Comparison of ENCODE assay signal across 20 cellular contexts in genomic region chr4:42608551-42608950, GRCh38. TPM values are rescaled to one million over a fixed set of nuclear protein-coding genes. Genes with fewer than 3 reads are reported as not detected.
DNase-seq lines count a peak whose midpoint lies in the region; ATAC-seq and TF ChIP-seq lines count a peak whose summit lies in the region.
"Had no signal": no experiment of that assay in that cellular context is flagged by ENCODE, and none has a peak within 500 bp of the region (broad histone marks: within the 10 kb centered on the region; RNA-seq: fewer than 3 reads in every experiment).

No MANE protein-coding gene starts in this region.

- peaks cover 38% of the 10 kb centered on the region for H3K4me1 ChIP-seq in psoas muscle
- peaks cover 10% of the 10 kb centered on the region for H3K4me1 ChIP-seq in MM.1S (ENCODE audit: low read length)

- H3K9me3 ChIP-seq in psoas muscle (no peaks in the 10 kb centered on the region), MM.1S (replicated peaks; ENCODE audit: insufficient read depth, low read length) (no peaks in the 10 kb centered on the region)

- H4K20me1 ChIP-seq in MM.1S (ENCODE audit: insufficient read depth, low read length), result no peaks in the 10 kb centered on the region

- no peaks in the 10 kb centered on the region for H3F3A ChIP-seq in MM.1S (ENCODE audit: insufficient read depth, low read length)

- H3K79me2 ChIP-seq in MM.1S (ENCODE audit: low read length), result no peaks in the 10 kb centered on the region

- TF ChIP-seq CTCF in psoas muscle (IDR thresholded peaks at IDR 0.05), result no peak
- TF ChIP-seq CTCF in MM.1S (IDR thresholded peaks at IDR 0.05; ENCODE audit: low read length), result no peak

- peaks cover 15% of the 10 kb centered on the region for H3K4me1 Mint-ChIP-seq in activated CD4-positive, alpha-beta T cell treated with anti-CD3 and anti-CD28 coated beads for 36 hours
- H3K4me1 Mint-ChIP-seq in activated CD4-positive, alpha-beta T cell treated with anti-CD3 and anti-CD28 coated beads, Interleukin-2, amount 10 ng/mL, durations not matched to agents 7 days and 5 days, result peaks cover 14% of the 10 kb centered on the region

- peaks cover 35% of the 10 kb centered on the region for H3K36me3 Mint-ChIP-seq in activated CD4-positive, alpha-beta T cell treated with anti-CD3 and anti-CD28 coated beads for 36 hours (ENCODE audit: low read depth)
- peaks cover 42% of the 10 kb centered on the region for H3K36me3 Mint-ChIP-seq in activated CD4-positive, alpha-beta T cell treated with anti-CD3 and anti-CD28 coated beads, Interleukin-2, amount 10 ng/mL, durations not matched to agents 7 days and 5 days (ENCODE audit: low read depth)

- no peak overlapping the region for H3K9ac ChIP-seq in MM.1S (ENCODE audit: low read length)

- H3K27ac ChIP-seq in psoas muscle (peak overlapping the region; percentile 54), MM.1S (ENCODE audit: low read length) (no peak overlapping the region)
- H3K27ac ChIP-seq: PC-9, SK-N-MC had no signal

- CTCF ChIA-PET in activated CD4-positive, alpha-beta T cell treated with anti-CD3 and anti-CD28 coated beads for 36 hours (lab: Charles Lee), result interaction anchor here (0.9 kb wide), 1 partner anchor 43 kb away, joined by 3 read pairs; no protein-coding TSS in a partner anchor
- CTCF ChIA-PET in activated CD4-positive, alpha-beta T cell treated with anti-CD3 and anti-CD28 coated beads, Interleukin-2, amount 10 ng/mL, durations not matched to agents 7 days and 5 days (lab: Charles Lee), result interaction anchor here (1.5 kb wide), 1 partner anchor 29 kb away, joined by 3 read pairs; no protein-coding TSS in a partner anchor

- intact Hi-C loops in activated CD4-positive, alpha-beta T cell treated with anti-CD3 and anti-CD28 coated beads for 36 hours (cut with DNase I, micrococcal nuclease), result no loop called here
- intact Hi-C loops in psoas muscle (cut with DNase I), result no loop called here

- no peaks in the 10 kb centered on the region for H3K27me3 Mint-ChIP-seq in activated CD4-positive, alpha-beta T cell treated with anti-CD3 and anti-CD28 coated beads for 36 hours
- H3K27me3 Mint-ChIP-seq in activated CD4-positive, alpha-beta T cell treated with anti-CD3 and anti-CD28 coated beads, Interleukin-2, amount 10 ng/mL, durations not matched to agents 7 days and 5 days, result no peaks in the 10 kb centered on the region

- H3K4me3 Mint-ChIP-seq in activated CD4-positive, alpha-beta T cell treated with anti-CD3 and anti-CD28 coated beads for 36 hours, result no peak overlapping the region
- H3K4me3 Mint-ChIP-seq in activated CD4-positive, alpha-beta T cell treated with anti-CD3 and anti-CD28 coated beads, Interleukin-2, amount 10 ng/mL, durations not matched to agents 7 days and 5 days, result no peak overlapping the region

- H3K36me3 ChIP-seq in psoas muscle (ENCODE audit: insufficient read depth in 1 of 2, low read depth in 1 of 2), result no peaks in the 10 kb centered on the region
- 0 out of 2 replicates have a peak, but pooled peaks cover 3% of the 10 kb centered on the region for H3K36me3 ChIP-seq in MM.1S (replicated peaks; ENCODE audit: insufficient read depth, low read length)

- H3K9me3 Mint-ChIP-seq in activated CD4-positive, alpha-beta T cell treated with anti-CD3 and anti-CD28 coated beads for 36 hours (ENCODE audit: low read depth), result no peaks in the 10 kb centered on the region
- no peaks in the 10 kb centered on the region for H3K9me3 Mint-ChIP-seq in activated CD4-positive, alpha-beta T cell treated with anti-CD3 and anti-CD28 coated beads, Interleukin-2, amount 10 ng/mL, durations not matched to agents 7 days and 5 days

- H3K9me2 ChIP-seq in MM.1S (replicated peaks; ENCODE audit: insufficient read depth, low read length), result no peaks in the 10 kb centered on the region

- 87 to 97% (median 96%) methylated on average over 2 to 3 of the region's 3 CpGs for WGBS in psoas muscle, 3 donors

- H3K4me3 ChIP-seq in psoas muscle, result no peak overlapping the region
- H3K4me3 ChIP-seq in MM.1S (ENCODE audit: low read length), result no peak overlapping the region
- H3K4me3 ChIP-seq: PC-9, SK-N-MC had no signal

- peak; percentile 43 for ATAC-seq in activated CD4-positive, alpha-beta T cell treated with anti-CD3 and anti-CD28 coated beads for 36 hours
- ATAC-seq in psoas muscle, result no peak
- ATAC-seq in HG03469 (IDR thresholded peaks at IDR 0.05; ENCODE audit: unreplicated experiment), result no peak
- no peak for ATAC-seq in GM21723 (IDR thresholded peaks at IDR 0.05; ENCODE audit: unreplicated experiment)

- H3K4me2 ChIP-seq in MM.1S (ENCODE audit: low read depth, low read length), result no peak overlapping the region
- H3K4me2 ChIP-seq: PC-9 had no signal

- POLR2A ChIA-PET in activated CD4-positive, alpha-beta T cell treated with anti-CD3 and anti-CD28 coated beads for 36 hours (lab: Charles Lee), result no interaction called here
- POLR2A ChIA-PET in activated CD4-positive, alpha-beta T cell treated with anti-CD3 and anti-CD28 coated beads, Interleukin-2, amount 10 ng/mL, durations not matched to agents 7 days and 5 days (lab: Charles Lee), result no interaction called here

- DNase-seq in activated CD4-positive, alpha-beta T cell treated with anti-CD3 and anti-CD28 coated beads for 36 hours, result peak; percentile 13
- DNase-seq in activated CD4-positive, alpha-beta T cell treated with anti-CD3 and anti-CD28 coated beads, Interleukin-2, amount 10 ng/mL, durations not matched to agents 7 days and 5 days, result no peak
- DNase-seq in stimulated activated CD4-positive, alpha-beta T cell treated with anti-CD3 and anti-CD28 coated beads, Interleukin-1b, Interleukin-23, amount 100 ng/mL, for 48 hours, result peak; percentile 26
- DNase-seq in stimulated activated CD4-positive, alpha-beta T cell treated with anti-CD3 and anti-CD28 coated beads, Interleukin-4, amount 100 ng/mL, for 4 hours, result no peak
- no peak for DNase-seq in psoas muscle
- no peak for DNase-seq in MM.1S
- DNase-seq: 8988T; C1 segment of cervical spinal cord; COR-L47; H7; Kasumi-1; MV-4-11; NCI-H1417 treated with DMSO at 0.1 percent for 48 hours; NCI-H2081; NCI-H524 treated with DMSO at 0.1 percent for 48 hours; NK-92 treated with Interleukin-12 subunit alpha and Interleukin-12 subunit beta, amount 100 ng/mL, for 24 hours; PC-9 had no signal

- no peak overlapping the region for H2AFZ ChIP-seq in MM.1S (ENCODE audit: low read length)

- no peak overlapping the region for H3K27ac Mint-ChIP-seq in activated CD4-positive, alpha-beta T cell treated with anti-CD3 and anti-CD28 coated beads for 36 hours
- no peak overlapping the region for H3K27ac Mint-ChIP-seq in activated CD4-positive, alpha-beta T cell treated with anti-CD3 and anti-CD28 coated beads, Interleukin-2, amount 10 ng/mL, durations not matched to agents 7 days and 5 days

- H3K27me3 ChIP-seq in psoas muscle (ENCODE audit: insufficient read depth in 3 of 3, low read length in 2 of 3), result no peaks in the 10 kb centered on the region
- H3K27me3 ChIP-seq in MM.1S (replicated peaks; ENCODE audit: insufficient read depth, low read length), result no peaks in the 10 kb centered on the region

RNA-seq across cellular contexts. Expression of gene ATP8A1, which starts 48.4 kb away (rescaled TPM):
- 10 to 100 TPM; 15.1 to 21.1 TPM for total RNA-seq in activated CD4-positive, alpha-beta T cell treated with anti-CD3 and anti-CD28 coated beads for 36 hours
- 10 to 100 TPM; 20.9 to 21.1 TPM for total RNA-seq in activated CD4-positive, alpha-beta T cell treated with anti-CD3 and anti-CD28 coated beads, Interleukin-2, amount 10 ng/mL, durations not matched to agents 7 days and 5 days
- total RNA-seq in psoas muscle, result 10 to 100 TPM; 13.8 to 26.5 (median 18.2) TPM
- 10 to 100 TPM in 1 of 3 donors, 1 to 10 TPM in 2; 2.2 to 14.7 (median 4.0) TPM for polyA plus RNA-seq in psoas muscle
- total RNA-seq: PC-9 had no signal

Comparison
In these comparisons a context has a peak if more than half of its experiments do, and no peak if none do; other contexts are left out.
1. DNase-seq: peak in activated CD4-positive, alpha-beta T cell treated with anti-CD3 and anti-CD28 coated beads for 36 hours (single experiment) and stimulated activated CD4-positive, alpha-beta T cell treated with anti-CD3 and anti-CD28 coated beads, Interleukin-1b, Interleukin-23, amount 100 ng/mL, for 48 hours (single experiment); none in activated CD4-positive, alpha-beta T cell treated with anti-CD3 and anti-CD28 coated beads, Interleukin-2, amount 10 ng/mL, durations not matched to agents 7 days and 5 days (single experiment), stimulated activated CD4-positive, alpha-beta T cell treated with anti-CD3 and anti-CD28 coated beads, Interleukin-4, amount 100 ng/mL, for 4 hours (0 of 2), psoas muscle (0 of 2) and MM.1S (single experiment).